17 cellular contexts compared by ENCODE assay signal in genomic region chr2:120823551-120823950, GRCh38.
"Had no signal": no experiment of that assay in that cellular context is flagged by ENCODE, and none has a peak within 500 bp of the region (broad histone marks: within the 10 kb centered on the region; RNA-seq: fewer than 3 reads in every experiment).

No MANE protein-coding gene starts in this region.

- FAIRE-seq: colon, kidney had no signal

- H2AFZ ChIP-seq: hepatocyte had no signal

- H3K27ac ChIP-seq: esophagus squamous epithelium, foreskin keratinocyte, hepatocyte, left ventricle myocardium inferior, right atrium auricular region, tibial artery, upper lobe of left lung, uterus had no signal

- H3K27me3 ChIP-seq: hepatocyte, right atrium auricular region, tibial artery, upper lobe of left lung, uterus had no signal

- ATAC-seq: foreskin keratinocyte; left cardiac atrium; stimulated activated memory B cell treated with anti-CD40 and anti-IgM and Interleukin-4, amounts not matched to agents 10 μg/mL and 1 μg/mL and 100 μg/mL, for 72 hours had no signal

- DNase-seq: esophagus squamous epithelium; foreskin keratinocyte; kidney; left cardiac atrium; left ventricle myocardium inferior; mesenchymal stem cell; naive B cell; stimulated activated CD4-positive, alpha-beta T cell treated with anti-CD3 and anti-CD28 coated beads, Interleukin-4, amount 100 ng/mL, for 24 hours; upper lobe of left lung; uterus had no signal

- H3K4me2 ChIP-seq: hepatocyte, smooth muscle cell had no signal

- H3K36me3 ChIP-seq: esophagus squamous epithelium, left ventricle myocardium inferior, right atrium auricular region, tibial artery, upper lobe of left lung, uterus had no signal

- H3K4me3 ChIP-seq: esophagus squamous epithelium, hepatocyte, left ventricle myocardium inferior, lung, right atrium auricular region, smooth muscle cell, tibial artery, upper lobe of left lung, uterus had no signal

- H3K9me3 ChIP-seq: esophagus squamous epithelium, left ventricle myocardium inferior, right atrium auricular region, tibial artery, upper lobe of left lung, uterus had no signal

- H3K4me1 ChIP-seq: foreskin keratinocyte had no signal
